ENCODE assay signal across 27 cellular contexts in the genomic region with DNA sequence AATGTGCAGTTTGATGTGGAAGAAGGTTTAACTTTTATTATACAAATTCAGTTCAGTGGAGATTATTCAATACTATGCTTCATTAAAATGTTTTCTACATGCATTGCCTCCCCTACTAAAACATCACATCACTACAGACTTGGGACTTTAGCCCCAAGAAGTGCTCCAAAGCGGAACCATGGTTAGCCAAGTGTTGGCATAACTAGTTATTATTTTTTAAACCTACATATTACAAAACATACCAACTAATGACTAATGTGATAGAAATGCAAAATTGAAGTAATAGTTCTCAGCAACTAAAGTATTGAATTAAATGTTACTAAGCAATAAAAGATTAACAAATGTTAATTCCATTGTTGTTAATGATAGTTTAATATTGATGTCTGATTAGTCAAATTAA.
A peak's percentile ranks its signal among the peaks of the same experiment; 100 is the strongest.
DNase-seq lines count a peak whose midpoint lies in the region; ATAC-seq and TF ChIP-seq lines count a peak whose summit lies in the region.
"Had no signal": no experiment of that assay in that cellular context is flagged by ENCODE, and none has a peak within 500 bp of the region (broad histone marks: within the 10 kb centered on the region; RNA-seq: fewer than 3 reads in every experiment).

No MANE protein-coding gene starts in this region.

- no peak overlapping the region for H3K4me2 ChIP-seq in SK-N-SH
- H3K4me2 ChIP-seq: KMS-11 had no signal

- peaks cover 4% of the 10 kb centered on the region for H3F3A ChIP-seq in SK-N-SH (replicated peaks; ENCODE audit: insufficient read depth)

- ATAC-seq in SK-N-SH treated with all-trans-retinoic acid at 6 μM for 48 hours (no peak), foreskin keratinocyte (peak; percentile 20), GM21526 (IDR thresholded peaks at IDR 0.05; ENCODE audit: low FRiP score, unreplicated experiment) (no peak)
- ATAC-seq: body of pancreas had no signal

- H3K27me3 ChIP-seq in SK-N-SH (ENCODE audit: insufficient read depth): no peaks in the 10 kb centered on the region
- H3K27me3 ChIP-seq in foreskin keratinocyte: no peaks in the 10 kb centered on the region
- H3K27me3 ChIP-seq: adrenal gland, body of pancreas, upper lobe of left lung had no signal

- no peaks in the 10 kb centered on the region for H4K20me1 ChIP-seq in SK-N-SH (ENCODE audit: insufficient read depth)

- H3K9me2 ChIP-seq in SK-N-SH: 0 out of 2 replicates have a peak, but pooled peaks cover 3% of the 10 kb centered on the region

- H3K27ac ChIP-seq in SK-N-SH (ENCODE audit: low read depth in 2 of 2, low read length in 1 of 2) (no peak overlapping the region), foreskin keratinocyte (no peak overlapping the region), caudate nucleus (ENCODE audit: low read depth, low read length) (no peak overlapping the region)
- H3K27ac ChIP-seq: 22Rv1, adrenal gland, body of pancreas, HL-60, KMS-11, upper lobe of left lung had no signal

- H3K9me3 ChIP-seq in SK-N-SH: no peaks in the 10 kb centered on the region
- H3K9me3 ChIP-seq: body of pancreas, upper lobe of left lung had no signal

- CTCF ChIA-PET in SK-N-SH (lab: Yijun Ruan, JAX): no interaction called here

- no peak overlapping the region for H3K4me3 ChIP-seq in SK-N-SH (ENCODE audit: low read depth in 2 of 2, low read length in 1 of 2)
- H3K4me3 ChIP-seq: adrenal gland, body of pancreas, upper lobe of left lung had no signal

- WGBS in SK-N-SH (ENCODE audit: low lambda C conversion rate): 96% methylated on average over 1 of the region's 1 CpG

- POLR2A ChIA-PET in SK-N-SH (lab: Yijun Ruan, JAX): no interaction called here

- TF ChIP-seq CTCF in SK-N-SH (IDR thresholded peaks at IDR 0.05) (no peak), foreskin keratinocyte (conservative IDR thresholded peaks at IDR 0.05) (no peak)

- no peak overlapping the region for H2AFZ ChIP-seq in SK-N-SH (ENCODE audit: low read depth)

- no peaks in the 10 kb centered on the region for H3K79me2 ChIP-seq in SK-N-SH (ENCODE audit: insufficient read depth)

- DNase-seq in SK-N-SH (no peak), amniotic epithelial cell (ENCODE audit: low read depth) (peak; percentile 10), foreskin keratinocyte (peak in 1 of 2 donors; percentile 13), NCI-H748 (lab: John Stamatoyannopoulos, UW; ENCODE audit: unreplicated experiment) (no peak), GM19240 (ENCODE audit: insufficient read length, low spot score) (no peak), caudate nucleus (lab: John Stamatoyannopoulos, UW) (no peak)
- DNase-seq: activated CD4-positive, alpha-beta memory T cell treated with anti-CD3 and anti-CD28 coated beads, Interleukin-2, amount 10 ng/mL, durations not matched to agents 7 days and 5 days; activated CD4-positive, CD25-positive, alpha-beta regulatory T cell treated with anti-CD3 and anti-CD28 coated beads, Interleukin-2, amount 50 U/mL, for 72 hours; activated CD8-positive, alpha-beta memory T cell treated with anti-CD3 and anti-CD28 coated beads, Interleukin-2, amount 50 U/mL, for 4 hours; activated naive CD4-positive, alpha-beta T cell treated with anti-CD3 and anti-CD28 coated beads for 36 hours; adrenal gland; body of pancreas; DND-41; H9; NCI-H1436; NCI-H2081; NCI-H2227 treated with DMSO at 0.1 percent for 48 hours; NCI-H526 treated with DMSO at 0.1 percent for 48 hours; Right ventricle myocardium superior; stimulated activated naive CD4-positive, alpha-beta T cell; T-helper 2 cell had no signal

- no peak for TF ChIP-seq EP300 in SK-N-SH (IDR thresholded peaks at IDR 0.05; ENCODE audit: borderline replicate concordance in 1 of 2, low read depth in 1 of 2, low read length in 1 of 2)

- H3K36me3 ChIP-seq in SK-N-SH (replicated peaks in 1 of 2; ENCODE audit: control insufficient read depth in 1 of 2, insufficient read depth in 2 of 2, low read length in 1 of 2): no peaks in the 10 kb centered on the region
- H3K36me3 ChIP-seq: adrenal gland, upper lobe of left lung had no signal

- no peak overlapping the region for H3K9ac ChIP-seq in SK-N-SH
- H3K9ac ChIP-seq: KMS-11 had no signal

- no peaks in the 10 kb centered on the region for H3K4me1 ChIP-seq in SK-N-SH (ENCODE audit: control insufficient read depth in 1 of 2, insufficient read depth in 2 of 2, low read depth in 1 of 2, low read length in 1 of 2)
- H3K4me1 ChIP-seq in foreskin keratinocyte: no peaks in the 10 kb centered on the region
- H3K4me1 ChIP-seq: adrenal gland, upper lobe of left lung had no signal

- no peak for TF ChIP-seq RAD21 in SK-N-SH (IDR thresholded peaks at IDR 0.05; ENCODE audit: low read length)

TF ChIP-seq in SK-N-SH, 30 proteins besides CTCF, POLR2A, EP300 and RAD21:
- no peak for TF ChIP-seq MEF2A (IDR thresholded peaks at IDR 0.05; ENCODE audit: borderline replicate concordance, low read depth)
- 0 out of 2 replicates have a peak, but pooled peaks have one; percentile 13 for TF ChIP-seq JUND (IDR thresholded peaks at IDR 0.05)

TF ChIP-seq in SK-N-SH treated with all-trans-retinoic acid at 6 μM for 48 hours, 23 proteins besides CTCF, POLR2A, EP300 and RAD21:
- TF ChIP-seq, protein P1, sequence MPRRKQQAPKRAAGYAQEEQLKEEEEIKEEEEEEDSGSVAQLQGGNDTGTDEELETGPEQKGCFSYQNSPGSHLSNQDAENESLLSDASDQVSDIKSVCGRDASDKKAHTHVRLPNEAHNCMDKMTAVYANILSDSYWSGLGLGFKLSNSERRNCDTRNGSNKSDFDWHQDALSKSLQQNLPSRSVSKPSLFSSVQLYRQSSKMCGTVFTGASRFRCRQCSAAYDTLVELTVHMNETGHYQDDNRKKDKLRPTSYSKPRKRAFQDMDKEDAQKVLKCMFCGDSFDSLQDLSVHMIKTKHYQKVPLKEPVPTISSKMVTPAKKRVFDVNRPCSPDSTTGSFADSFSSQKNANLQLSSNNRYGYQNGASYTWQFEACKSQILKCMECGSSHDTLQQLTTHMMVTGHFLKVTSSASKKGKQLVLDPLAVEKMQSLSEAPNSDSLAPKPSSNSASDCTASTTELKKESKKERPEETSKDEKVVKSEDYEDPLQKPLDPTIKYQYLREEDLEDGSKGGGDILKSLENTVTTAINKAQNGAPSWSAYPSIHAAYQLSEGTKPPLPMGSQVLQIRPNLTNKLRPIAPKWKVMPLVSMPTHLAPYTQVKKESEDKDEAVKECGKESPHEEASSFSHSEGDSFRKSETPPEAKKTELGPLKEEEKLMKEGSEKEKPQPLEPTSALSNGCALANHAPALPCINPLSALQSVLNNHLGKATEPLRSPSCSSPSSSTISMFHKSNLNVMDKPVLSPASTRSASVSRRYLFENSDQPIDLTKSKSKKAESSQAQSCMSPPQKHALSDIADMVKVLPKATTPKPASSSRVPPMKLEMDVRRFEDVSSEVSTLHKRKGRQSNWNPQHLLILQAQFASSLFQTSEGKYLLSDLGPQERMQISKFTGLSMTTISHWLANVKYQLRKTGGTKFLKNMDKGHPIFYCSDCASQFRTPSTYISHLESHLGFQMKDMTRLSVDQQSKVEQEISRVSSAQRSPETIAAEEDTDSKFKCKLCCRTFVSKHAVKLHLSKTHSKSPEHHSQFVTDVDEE (CRISPR knock-in tag; IDR thresholded peaks at IDR 0.05): no peak
- no peak for TF ChIP-seq ZC3H10 (CRISPR knock-in tag; IDR thresholded peaks at IDR 0.05)
